In genomic region chr1:246187834-246188372, GRCh38 we compare ENCODE assay signal across 1 cellular context.
A peak's percentile ranks its signal among the peaks of the same experiment; 100 is the strongest.
TF ChIP-seq lines count a peak whose summit lies in the region.

No MANE protein-coding gene starts in this region.

TF ChIP-seq in K562, 482 proteins besides CTCF, POLR2A, EP300 and RAD21 (continued from another document and continues in another):
- peak in 1 of 2 experiments; percentile 43; a peak in 1 of 4 replicates for TF ChIP-seq MNT (conservative IDR thresholded peaks at IDR 0.05)
- TF ChIP-seq ZSCAN32 (CRISPR knock-in tag; IDR thresholded peaks at IDR 0.05): no peak
- no peak for TF ChIP-seq RFX1 (IDR thresholded peaks at IDR 0.05)
- no peak for TF ChIP-seq SREBF2 (CRISPR knock-in tag; IDR thresholded peaks at IDR 0.05)
- no peak for TF ChIP-seq RNF219 (CRISPR knock-in tag; IDR thresholded peaks at IDR 0.05)
- no peak for TF ChIP-seq ZNF282 (CRISPR knock-in tag; IDR thresholded peaks at IDR 0.05)
- no peak for TF ChIP-seq MCM3 (IDR thresholded peaks at IDR 0.05)
- TF ChIP-seq ZKSCAN8 (CRISPR knock-in tag; IDR thresholded peaks at IDR 0.05): peak; percentile 62; the same call in 1 of the 2 replicates
- peak; percentile 78 for TF ChIP-seq NFE2 (IDR thresholded peaks at IDR 0.05; ENCODE audit: low read depth)
- TF ChIP-seq TCF7 (IDR thresholded peaks at IDR 0.05; ENCODE audit: borderline replicate concordance): no peak
- TF ChIP-seq ZNF639 (CRISPR knock-in tag; conservative IDR thresholded peaks at IDR 0.05 in 1 of 2, IDR thresholded peaks at IDR 0.05 in 1 of 2): peak in 1 of 2 experiments; percentile 82; a peak in 2 of 4 replicates
- TF ChIP-seq HBP1 (CRISPR knock-in tag; IDR thresholded peaks at IDR 0.05): no peak
- no peak for TF ChIP-seq ELK3 (CRISPR knock-in tag; IDR thresholded peaks at IDR 0.05)
- TF ChIP-seq GATAD2B (IDR thresholded peaks at IDR 0.05; ENCODE audit: borderline replicate concordance): no peak
- no peak for TF ChIP-seq BCL6 (CRISPR knock-in tag; IDR thresholded peaks at IDR 0.05)
- TF ChIP-seq NR2C1 (IDR thresholded peaks at IDR 0.05): no peak
- TF ChIP-seq NR2C1 (tag; IDR thresholded peaks at IDR 0.05): 0 out of 2 replicates have a peak, but pooled peaks have one; percentile 8
- TF ChIP-seq HNRNPH1 (optimal IDR thresholded peaks at IDR 0.05; ENCODE audit: low read depth, low read length): no peak
- no peak for TF ChIP-seq SAFB (IDR thresholded peaks at IDR 0.05; ENCODE audit: borderline replicate concordance, low read depth, low read length)
- TF ChIP-seq MAFG (tag; conservative IDR thresholded peaks at IDR 0.05): no peak; the same call in 1 of the 2 replicates
- no peak for TF ChIP-seq ZBTB7A (IDR thresholded peaks at IDR 0.05; ENCODE audit: borderline replicate concordance, control insufficient read depth, low read depth, low read length)
- no peak for TF ChIP-seq GTF2A2 (tag; IDR thresholded peaks at IDR 0.05)
- TF ChIP-seq CEBPB (tag; IDR thresholded peaks at IDR 0.05): peak; percentile 74
- TF ChIP-seq POLR3A (IDR thresholded peaks at IDR 0.05; ENCODE audit: borderline replicate concordance, extremely low read depth, insufficient read depth, insufficient read length): no peak
- no peak for TF ChIP-seq ZNF717 (CRISPR knock-in tag; IDR thresholded peaks at IDR 0.05)
- no peak for TF ChIP-seq CHD1 (IDR thresholded peaks at IDR 0.05; ENCODE audit: low read length)
- TF ChIP-seq JUNB (CRISPR knock-in tag; conservative IDR thresholded peaks at IDR 0.05): no peak
- no peak for TF ChIP-seq SMAD2 (IDR thresholded peaks at IDR 0.05; ENCODE audit: low read depth, low read length)
- TF ChIP-seq PKNOX1 (IDR thresholded peaks at IDR 0.05): no peak
- TF ChIP-seq NCOR1 (IDR thresholded peaks at IDR 0.05): no peak
- 0 out of 4 replicates have a peak, but pooled peaks of 1 of the 2 experiments have one; percentile 14 for TF ChIP-seq TRIM24 (IDR thresholded peaks at IDR 0.05)
- no peak for TF ChIP-seq PHTF2 (CRISPR knock-in tag; IDR thresholded peaks at IDR 0.05)
- peak; percentile 21; the same call in 1 of the 2 replicates for TF ChIP-seq ARID1B (IDR thresholded peaks at IDR 0.05)
- no peak for TF ChIP-seq ZNF280A (IDR thresholded peaks at IDR 0.05; ENCODE audit: low read depth, partially characterized antibody)
- no peak; the same call in 1 of the 2 replicates for TF ChIP-seq DMBX1 (CRISPR knock-in tag; IDR thresholded peaks at IDR 0.05; ENCODE audit: borderline replicate concordance)
- TF ChIP-seq WHSC1 (IDR thresholded peaks at IDR 0.05; ENCODE audit: low read length): no peak
- TF ChIP-seq NCOA1 (IDR thresholded peaks at IDR 0.05; ENCODE audit: low read depth): no peak
- no peak for TF ChIP-seq SLC30A9 (CRISPR knock-in tag; IDR thresholded peaks at IDR 0.05)
- TF ChIP-seq FOXP1 (CRISPR knock-in tag; IDR thresholded peaks at IDR 0.05): no peak
- TF ChIP-seq CREBBP (IDR thresholded peaks at IDR 0.05; ENCODE audit: low read depth, low read length): no peak
- no peak for TF ChIP-seq RBM39 (optimal IDR thresholded peaks at IDR 0.05; ENCODE audit: low read depth, low read length)
- no peak for TF ChIP-seq USF2 (CRISPR knock-in tag; IDR thresholded peaks at IDR 0.05)
- TF ChIP-seq STAT5A (IDR thresholded peaks at IDR 0.05; ENCODE audit: borderline replicate concordance, low read length): no peak
- TF ChIP-seq SMARCB1 (IDR thresholded peaks at IDR 0.05; ENCODE audit: insufficient read length, low read depth): peak; percentile 43
- no peak for TF ChIP-seq ZNF644 (tag; IDR thresholded peaks at IDR 0.05; ENCODE audit: low read depth)
- TF ChIP-seq L3MBTL2 (IDR thresholded peaks at IDR 0.05): peak; percentile 45; the same call in 1 of the 2 replicates
- no peak for TF ChIP-seq RBM14 (IDR thresholded peaks at IDR 0.05; ENCODE audit: borderline replicate concordance, insufficient read depth, low read depth, low read length)
- TF ChIP-seq MEF2D (tag; conservative IDR thresholded peaks at IDR 0.05; ENCODE audit: low read depth): no peak
- TF ChIP-seq HNRNPLL (IDR thresholded peaks at IDR 0.05; ENCODE audit: low read depth, low read length, poor library complexity, severe bottlenecking): no peak
- TF ChIP-seq MAFF (IDR thresholded peaks at IDR 0.05; ENCODE audit: low read length): peak; percentile 1; the same call in 1 of the 2 replicates
- no peak for TF ChIP-seq ZKSCAN1 (IDR thresholded peaks at IDR 0.05; ENCODE audit: low read depth, low read length)
- TF ChIP-seq ARID4B (CRISPR knock-in tag; IDR thresholded peaks at IDR 0.05): no peak
- no peak for TF ChIP-seq ZBTB2 (IDR thresholded peaks at IDR 0.05)
- TF ChIP-seq MXI1 (IDR thresholded peaks at IDR 0.05; ENCODE audit: low read depth, low read length): no peak
- TF ChIP-seq ZNF263 (CRISPR knock-in tag; IDR thresholded peaks at IDR 0.05; ENCODE audit: borderline replicate concordance): no peak
